ENCODE assay signal across 12 cellular contexts in the genomic region with DNA sequence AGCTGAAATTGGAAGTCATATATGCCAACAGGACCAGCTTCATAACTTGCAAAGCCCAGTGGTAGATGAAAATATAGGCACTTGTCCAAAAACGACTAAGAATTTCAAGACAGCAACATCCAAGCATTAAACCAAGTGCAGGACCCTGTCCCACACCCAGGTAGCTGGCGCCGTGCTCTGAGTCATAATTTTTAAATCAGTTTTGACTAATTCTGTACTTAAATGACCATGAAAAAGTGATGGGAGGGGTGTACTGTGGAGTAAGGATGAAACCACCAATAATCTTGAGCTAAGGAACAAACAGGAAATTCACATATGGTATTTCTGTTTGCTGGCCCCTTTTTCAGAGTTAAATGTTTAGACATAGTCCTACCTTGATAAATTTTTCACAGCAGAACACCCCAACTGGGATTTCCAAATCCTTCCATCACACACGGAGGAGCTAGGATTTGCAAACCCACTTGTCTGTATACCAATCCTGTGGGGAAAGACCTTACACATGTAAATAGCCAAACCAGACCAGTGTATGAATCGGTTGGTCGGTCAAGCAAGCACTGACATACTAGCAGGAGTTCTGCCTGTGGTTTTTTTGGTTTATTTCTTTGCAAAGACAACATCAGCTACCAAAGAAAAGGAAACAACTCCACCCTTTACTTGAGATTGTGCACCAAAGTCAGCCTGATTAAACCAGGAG.
DNase-seq lines count a peak whose midpoint lies in the region; ATAC-seq, FAIRE-seq and TF ChIP-seq lines count a peak whose summit lies in the region.
"Had no signal": no experiment of that assay in that cellular context is flagged by ENCODE, and none has a peak within 500 bp of the region (broad histone marks: within the 10 kb centered on the region; RNA-seq: fewer than 3 reads in every experiment).

No MANE protein-coding gene starts in this region.

- intact Hi-C loops in upper lobe of right lung (cut with DNase I) = no loop called here

- DNase-seq in ACHN = peak; percentile 39
- peak; percentile 47 for DNase-seq in NAMALWA (ENCODE audit: low spot score)
- no peak for DNase-seq in HAP-1 (ENCODE audit: low spot score in 2 of 2)
- DNase-seq in small intestine = no peak
- no peak for DNase-seq in iPS-NIHi7 (ENCODE audit: extremely low spot score)
- no peak for DNase-seq in upper lobe of right lung
- DNase-seq: activated CD8-positive, alpha-beta memory T cell treated with anti-CD3 and anti-CD28 coated beads for 24 hours; NCI-H69; testis had no signal

- no peak for TF ChIP-seq CTCF in upper lobe of right lung (IDR thresholded peaks at IDR 0.05)

- no peak overlapping the region for H3K27ac ChIP-seq in small intestine (ENCODE audit: low read depth in 1 of 2, low read length in 1 of 2)
- H3K27ac ChIP-seq in upper lobe of right lung = no peak overlapping the region
- H3K27ac ChIP-seq: testis had no signal

- H3K36me3 ChIP-seq in HAP-1 (replicated peaks) (no peaks in the 10 kb centered on the region), small intestine (ENCODE audit: control insufficient read depth in 2 of 2, insufficient read depth in 2 of 2, low read length in 2 of 2) (no peaks in the 10 kb centered on the region), upper lobe of right lung (no peaks in the 10 kb centered on the region)

- ATAC-seq in GM18867 (IDR thresholded peaks at IDR 0.05; ENCODE audit: unreplicated experiment) (peak; percentile 92), HG02763 (IDR thresholded peaks at IDR 0.05; ENCODE audit: unreplicated experiment) (peak; percentile 86), upper lobe of right lung (no peak)

- H3K4me3 ChIP-seq in HAP-1 = no peak overlapping the region
- no peak overlapping the region for H3K4me3 ChIP-seq in small intestine (ENCODE audit: low read depth in 1 of 2, low read length in 2 of 2)
- no peak overlapping the region for H3K4me3 ChIP-seq in upper lobe of right lung
- H3K4me3 ChIP-seq: testis had no signal

- H3K27me3 ChIP-seq in HAP-1 (ENCODE audit: low read depth) (peaks cover 2% of the 10 kb centered on the region; the same call in 1 of the 2 replicates), small intestine (ENCODE audit: control insufficient read depth in 2 of 2, insufficient read depth in 2 of 2, low read length in 2 of 2) (no peaks in the 10 kb centered on the region), upper lobe of right lung (no peaks in the 10 kb centered on the region)
- H3K27me3 ChIP-seq: testis had no signal

- 72 to 86% (median 76%) methylated on average over 6 of the region's 6 CpGs for WGBS in small intestine, 3 donors

- FAIRE-seq in small intestine (lab: Jason Lieb, UNC) = no peak
- FAIRE-seq: islet of Langerhans had no signal

- H3K9me3 ChIP-seq in HAP-1 = no peaks in the 10 kb centered on the region
- no peaks in the 10 kb centered on the region for H3K9me3 ChIP-seq in small intestine (ENCODE audit: control insufficient read depth, low read depth)
- no peaks in the 10 kb centered on the region for H3K9me3 ChIP-seq in upper lobe of right lung
- H3K9me3 ChIP-seq: testis had no signal

- no peaks in the 10 kb centered on the region for H3K4me1 ChIP-seq in HAP-1
- H3K4me1 ChIP-seq in small intestine (ENCODE audit: control insufficient read depth in 2 of 2, insufficient read depth in 1 of 2, low read depth in 1 of 2, low read length in 1 of 2) = no peaks in the 10 kb centered on the region
- H3K4me1 ChIP-seq in upper lobe of right lung = peaks cover 3% of the 10 kb centered on the region

- in situ Hi-C loops in ACHN (cut with HindIII; ENCODE audit: low pct_ligation_motif_present, low pct_unique_long_range_greater_than_20kb, low sequenced_read_pairs) = no loop called here
- in situ Hi-C loops in HAP-1 (cut with MboI; ENCODE audit: low sequenced_read_pairs) = no loop called here

Comparison
In these comparisons a context has a peak if more than half of its experiments do, and no peak if none do; other contexts are left out.
1. DNase-seq: peak in ACHN (single experiment) and NAMALWA (single experiment); none in HAP-1 (0 of 2), small intestine (single experiment), iPS-NIHi7 (single experiment) and upper lobe of right lung (single experiment).